In genomic region chr12:15646586-15646985, GRCh38 we compare ENCODE assay signal across 18 cellular contexts.
DNase-seq lines count a peak whose midpoint lies in the region; ATAC-seq and TF ChIP-seq lines count a peak whose summit lies in the region.
"Had no signal": no experiment of that assay in that cellular context is flagged by ENCODE, and none has a peak within 500 bp of the region (broad histone marks: within the 10 kb centered on the region; RNA-seq: fewer than 3 reads in every experiment).

No MANE protein-coding gene starts in this region.

- no peak overlapping the region for H2AK9ac ChIP-seq in IMR-90 (replicated peaks; ENCODE audit: low read depth, low read length, poor library complexity)

- no peak overlapping the region; the same call in 1 of the 2 replicates for H4K5ac ChIP-seq in IMR-90 (ENCODE audit: low read depth, low read length)

- H2AFZ ChIP-seq in ACC112 (ENCODE audit: low read length, unreplicated experiment) (no peak overlapping the region), IMR-90 (replicated peaks; ENCODE audit: low read length, poor library complexity) (no peak overlapping the region), osteoblast (ENCODE audit: low read length) (no peak overlapping the region)
- H2AFZ ChIP-seq: GM23338 had no signal

- TF ChIP-seq POLR2A in IMR-90 (IDR thresholded peaks at IDR 0.05; ENCODE audit: low read depth, low read length), result no peak

- no peak overlapping the region for H3K14ac ChIP-seq in IMR-90 (replicated peaks; ENCODE audit: low read depth, low read length)

- H3K9ac ChIP-seq in IMR-90 (ENCODE audit: low read depth, low read length), result no peak overlapping the region

- H3K27ac Mint-ChIP-seq in chondrocyte (ENCODE audit: unreplicated experiment), result peak overlapping the region; percentile 93
- H3K27ac Mint-ChIP-seq: CD4-positive, alpha-beta T cell; GM23338 had no signal

- peak overlapping the region; percentile 100; the same call in 2 of the 3 replicates for H2BK15ac ChIP-seq in IMR-90 (ENCODE audit: low read depth, low read length)

- TF ChIP-seq CTCF in IMR-90 (conservative IDR thresholded peaks at IDR 0.05; ENCODE audit: low read depth, low read length) (no peak), chondrocyte (IDR thresholded peaks at IDR 0.05) (no peak), osteoblast (IDR thresholded peaks at IDR 0.05; ENCODE audit: extremely low read depth, low read depth, low read length) (no peak)

- H3K36me3 ChIP-seq in ACC112 (ENCODE audit: insufficient read depth, low read length), result peaks cover 28% of the 10 kb centered on the region
- H3K36me3 ChIP-seq in IMR-90 (ENCODE audit: control insufficient read depth, insufficient read depth, low read length), result peaks cover 4% of the 10 kb centered on the region
- peaks cover 55% of the 10 kb centered on the region for H3K36me3 ChIP-seq in osteoblast (ENCODE audit: insufficient read depth, low read length)
- H3K36me3 ChIP-seq: BE2C had no signal

- intact Hi-C loops in IMR-90 (cut with micrococcal nuclease), result loop anchor here (5.0 kb wide), 1 partner anchor 141 kb away; the partner anchor contains the start of gene EPS8

- no TSS peak for BruUV-seq in IMR-90 (replicated peaks; lab: Mats Ljungman, UMichigan)

- no peaks in the 10 kb centered on the region for H4K20me1 ChIP-seq in IMR-90 (ENCODE audit: insufficient read depth, low read length)
- H4K20me1 ChIP-seq in osteoblast (ENCODE audit: insufficient read depth, low read length), result no peaks in the 10 kb centered on the region

- POLR2A ChIA-PET in IMR-90 (lab: Charles Lee; ENCODE audit: unreplicated experiment), result no interaction called here

- H4K8ac ChIP-seq in IMR-90 (ENCODE audit: low read depth in 2 of 2, low read length in 2 of 2), result 0 out of 4 replicates have a peak overlapping the region, but pooled peaks of 1 of the 2 experiments have one; percentile 69

- H3K9me3 ChIP-seq in IMR-90 (ENCODE audit: control insufficient read depth, insufficient read depth, low read length) (no peaks in the 10 kb centered on the region; the same call in 1 of the 2 replicates), osteoblast (ENCODE audit: low read depth, low read length) (no peaks in the 10 kb centered on the region)
- H3K9me3 ChIP-seq: BE2C, Caco-2 had no signal

- peak overlapping the region; percentile 84 for H2BK5ac ChIP-seq in IMR-90 (ENCODE audit: low read depth, low read length, poor library complexity, severe bottlenecking)

- H3K23ac ChIP-seq in IMR-90 (ENCODE audit: low read depth, low read length), result peak overlapping the region; percentile 89; the same call in 1 of the 2 replicates

- H3K4ac ChIP-seq in IMR-90 (ENCODE audit: low read depth, low read length), result peak overlapping the region; percentile 62; the same call in 1 of the 2 replicates

- peaks cover 3% of the 10 kb centered on the region for H3K79me2 ChIP-seq in ACC112 (ENCODE audit: control insufficient read depth, insufficient read depth, low read length, unreplicated experiment)
- peaks cover 16% of the 10 kb centered on the region for H3K79me2 ChIP-seq in osteoblast (ENCODE audit: insufficient read depth, low read length)

- H3K4me1 ChIP-seq in ACC112 (ENCODE audit: control insufficient read depth, insufficient read depth, low read length, unreplicated experiment), result peaks cover 55% of the 10 kb centered on the region
- peaks cover 11% of the 10 kb centered on the region for H3K4me1 ChIP-seq in IMR-90 (ENCODE audit: control insufficient read depth, insufficient read depth, low read length)
- peaks cover 38% of the 10 kb centered on the region for H3K4me1 ChIP-seq in osteoblast (ENCODE audit: insufficient read depth, low read length)
- H3K4me1 ChIP-seq: BE2C, Caco-2 had no signal

- no peak overlapping the region for H2BK20ac ChIP-seq in IMR-90 (ENCODE audit: low read depth, low read length)

- no CpG with 5 or more reads among the region's 1 CpG for whole genome bisulfite sequencing in IMR-90 (ENCODE audit: extremely low coverage in 2 of 2, insufficient read length in 1 of 2), 2 experiments

- no peak overlapping the region for H3K4me3 Mint-ChIP-seq in chondrocyte (ENCODE audit: unreplicated experiment)
- H3K4me3 Mint-ChIP-seq: CD4-positive, alpha-beta T cell; GM23338 had no signal

- CTCF ChIA-PET in IMR-90 (lab: Yijun Ruan, JAX), result no interaction called here

- H3K4me3 ChIP-seq in ACC112 (ENCODE audit: low read depth, low read length) (no peak overlapping the region), IMR-90 (ENCODE audit: insufficient read depth, low read depth, low read length) (no peak overlapping the region), osteoblast (ENCODE audit: insufficient read depth, low read length) (no peak overlapping the region)
- H3K4me3 ChIP-seq: GM23338 had no signal

- DNase-seq in IMR-90, result peak; percentile 82
- no peak for DNase-seq in chondrocyte (ENCODE audit: low spot score)
- no peak for DNase-seq in osteoblast (ENCODE audit: insufficient read length, low spot score, missing footprints)
- DNase-seq in cortex of kidney (lab: John Stamatoyannopoulos, UW), result no peak
- no peak for DNase-seq in stimulated activated CD4-positive, alpha-beta T cell treated with anti-CD3 and anti-CD28 coated beads, Interleukin-15, amount 100 ng/mL, for 24 hours
- DNase-seq: 8988T; BE2C; C1 segment of cervical spinal cord; Caco-2; CD4-positive, alpha-beta T cell; DMS79; HCEC 1CT; KG1 had no signal

- peaks cover 21% of the 10 kb centered on the region for H3K36me3 Mint-ChIP-seq in chondrocyte (ENCODE audit: low read depth)

- ATAC-seq in IMR-90 (ENCODE audit: low read depth) (peak; percentile 85), HG02610 (IDR thresholded peaks at IDR 0.05; ENCODE audit: unreplicated experiment) (no peak), HG02840 (IDR thresholded peaks at IDR 0.05; ENCODE audit: low FRiP score, unreplicated experiment) (no peak)
- ATAC-seq: GM23338, HepG2 had no signal

- H3K9me1 ChIP-seq in IMR-90 (ENCODE audit: insufficient read depth, low read length), result peaks cover 10% of the 10 kb centered on the region

- H3K27me3 ChIP-seq in ACC112 (ENCODE audit: insufficient read depth, low read length) (no peaks in the 10 kb centered on the region), IMR-90 (ENCODE audit: control insufficient read depth, insufficient read depth, low read length) (no peaks in the 10 kb centered on the region), osteoblast (ENCODE audit: insufficient read depth, low read length) (no peaks in the 10 kb centered on the region)

- H3K18ac ChIP-seq in IMR-90 (ENCODE audit: low read depth, low read length), result no peak overlapping the region

- no peaks in the 10 kb centered on the region for H3K27me3 Mint-ChIP-seq in chondrocyte (ENCODE audit: low read depth)
- H3K27me3 Mint-ChIP-seq: CD4-positive, alpha-beta T cell had no signal

- H3K9me3 Mint-ChIP-seq in chondrocyte (ENCODE audit: low read depth), result no peaks in the 10 kb centered on the region
- H3K9me3 Mint-ChIP-seq: CD4-positive, alpha-beta T cell; GM23338 had no signal

- no peak for TF ChIP-seq RAD21 in IMR-90 (IDR thresholded peaks at IDR 0.05; ENCODE audit: low read length)

- dilution Hi-C loops in IMR-90 (cut with HindIII; ENCODE audit: low sequenced_read_pairs, unreplicated experiment), result no loop called here

- 0 out of 2 replicates have a peak overlapping the region, but pooled peaks have one; percentile 88 for H4K91ac ChIP-seq in IMR-90 (ENCODE audit: insufficient read depth, low read depth, low read length)

- peak overlapping the region; percentile 71 for H2BK120ac ChIP-seq in IMR-90 (ENCODE audit: low read depth, low read length)

- in situ Hi-C loops in IMR-90 (cut with MboI; ENCODE audit: low sequenced_read_pairs), result no loop called here

- H2AK5ac ChIP-seq in IMR-90 (ENCODE audit: low read depth, low read length), result no peak overlapping the region

- H3K27ac ChIP-seq in ACC112 (ENCODE audit: low read depth, low read length) (peak overlapping the region; percentile 97), IMR-90 (ENCODE audit: insufficient read depth, low read length) (no peak overlapping the region; the same call in 1 of the 2 replicates), osteoblast (ENCODE audit: low read depth, low read length) (peak overlapping the region; percentile 84)

- H3K4me1 Mint-ChIP-seq in chondrocyte (ENCODE audit: low read depth), result peaks cover 80% of the 10 kb centered on the region

- no peak overlapping the region for H3K56ac ChIP-seq in IMR-90 (ENCODE audit: extremely low read depth, insufficient read depth, low read length)

- peaks cover 2 to 8% of the 10 kb centered on the region in 2 experiments; a peak in 2 of 4 replicates for H3K79me1 ChIP-seq in IMR-90 (ENCODE audit: low read depth in 1 of 2, low read length in 2 of 2)

- H3K4me2 ChIP-seq in IMR-90 (ENCODE audit: low read depth, low read length), result peak overlapping the region; percentile 41; the same call in 1 of the 2 replicates
- H3K4me2 ChIP-seq in osteoblast (ENCODE audit: insufficient read depth, low read length), result no peak overlapping the region
- H3K4me2 ChIP-seq: GM23338 had no signal

TF ChIP-seq in IMR-90, 13 proteins besides CTCF, POLR2A, EP300 and RAD21 (continues in another document):
- TF ChIP-seq FOS (IDR thresholded peaks at IDR 0.05; ENCODE audit: low read depth, low read length), result no peak
- no peak for TF ChIP-seq ELK1 (IDR thresholded peaks at IDR 0.05; ENCODE audit: borderline replicate concordance, low read depth, low read length)
- TF ChIP-seq CHD1 (IDR thresholded peaks at IDR 0.05; ENCODE audit: low read depth, low read length), result no peak
- no peak for TF ChIP-seq RCOR1 (IDR thresholded peaks at IDR 0.05; ENCODE audit: insufficient replicate concordance, low read length)
- TF ChIP-seq NFE2L2 (IDR thresholded peaks at IDR 0.05; ENCODE audit: low read depth, low read length), result no peak
- no peak for TF ChIP-seq MAFK (IDR thresholded peaks at IDR 0.05; ENCODE audit: low read depth, low read length)
- no peak for TF ChIP-seq USF2 (IDR thresholded peaks at IDR 0.05; ENCODE audit: low read depth, low read length)
- TF ChIP-seq SMC3 (IDR thresholded peaks at IDR 0.05; ENCODE audit: low read depth, low read length), result no peak
- TF ChIP-seq RFX5 (IDR thresholded peaks at IDR 0.05; ENCODE audit: low read depth, low read length), result no peak
